In genomic region chr2:55009277-55010055, GRCh38 we compare ENCODE assay signal across 8 cellular contexts. TPM values are rescaled to one million over a fixed set of nuclear protein-coding genes. Genes with fewer than 3 reads are reported as not detected.
DNase-seq lines count a peak whose midpoint lies in the region; ATAC-seq and TF ChIP-seq lines count a peak whose summit lies in the region.

No MANE protein-coding gene starts in this region.

- no peaks in the 10 kb centered on the region for H3K27me3 Mint-ChIP-seq in activated CD4-positive, alpha-beta memory T cell treated with anti-CD3 and anti-CD28 coated beads for 36 hours
- H3K27me3 Mint-ChIP-seq in memory B cell = no peaks in the 10 kb centered on the region

- ATAC-seq in GM21423 (IDR thresholded peaks at IDR 0.05; ENCODE audit: unreplicated experiment) (peak; percentile 14), memory B cell (ENCODE audit: low read depth) (peak; percentile 21)

- H3K79me2 ChIP-seq in ACC112 (ENCODE audit: control insufficient read depth, insufficient read depth, low read length, unreplicated experiment) = peaks cover 99% of the 10 kb centered on the region

- H3K36me3 Mint-ChIP-seq in activated CD4-positive, alpha-beta memory T cell treated with anti-CD3 and anti-CD28 coated beads for 36 hours = no peaks in the 10 kb centered on the region
- no peaks in the 10 kb centered on the region for H3K36me3 Mint-ChIP-seq in memory B cell

- H3K36me3 ChIP-seq in ACC112 (ENCODE audit: insufficient read depth, low read length) = no peaks in the 10 kb centered on the region

- no peaks in the 10 kb centered on the region for H3K9me3 Mint-ChIP-seq in activated CD4-positive, alpha-beta memory T cell treated with anti-CD3 and anti-CD28 coated beads for 36 hours
- H3K9me3 Mint-ChIP-seq in memory B cell = no peaks in the 10 kb centered on the region

- peak overlapping the region; percentile 52 for H3K27ac ChIP-seq in ACC112 (ENCODE audit: low read depth, low read length)

- peaks cover 65% of the 10 kb centered on the region for H3K4me1 Mint-ChIP-seq in activated CD4-positive, alpha-beta memory T cell treated with anti-CD3 and anti-CD28 coated beads for 36 hours (ENCODE audit: low read depth)
- peaks cover 41% of the 10 kb centered on the region for H3K4me1 Mint-ChIP-seq in memory B cell

- peak overlapping the region; percentile 65 for H3K27ac Mint-ChIP-seq in activated CD4-positive, alpha-beta memory T cell treated with anti-CD3 and anti-CD28 coated beads for 36 hours
- H3K27ac Mint-ChIP-seq in memory B cell = peak overlapping the region; percentile 84

- no peaks in the 10 kb centered on the region for H3K27me3 ChIP-seq in ACC112 (ENCODE audit: insufficient read depth, low read length)

- no peak for TF ChIP-seq CTCF in GM20000 (IDR thresholded peaks at IDR 0.05; ENCODE audit: extremely low read depth, missing control alignments)

- intact Hi-C loops in activated CD4-positive, alpha-beta memory T cell treated with anti-CD3 and anti-CD28 coated beads for 36 hours (cut with micrococcal nuclease) = loop anchor here (5.0 kb wide), 1 partner anchor 107 kb away; no protein-coding TSS in a partner anchor

- H3K4me1 ChIP-seq in ACC112 (ENCODE audit: control insufficient read depth, insufficient read depth, low read length, unreplicated experiment) = peaks cover 84% of the 10 kb centered on the region

- POLR2A ChIA-PET in activated CD4-positive, alpha-beta memory T cell treated with anti-CD3 and anti-CD28 coated beads for 36 hours (lab: Charles Lee) = no interaction called here

- peak overlapping the region; percentile 81 for H3K4me3 Mint-ChIP-seq in activated CD4-positive, alpha-beta memory T cell treated with anti-CD3 and anti-CD28 coated beads for 36 hours
- H3K4me3 Mint-ChIP-seq in memory B cell = peak overlapping the region; percentile 80

- H3K4me3 ChIP-seq in ACC112 (ENCODE audit: low read depth, low read length) = peak overlapping the region; percentile 72

- H2AFZ ChIP-seq in ACC112 (ENCODE audit: low read length, unreplicated experiment) = no peak overlapping the region

- no peak for DNase-seq in activated CD4-positive, alpha-beta memory T cell treated with anti-CD3 and anti-CD28 coated beads for 36 hours
- no peak for DNase-seq in memory B cell (ENCODE audit: low spot score in 2 of 2)
- no peak for DNase-seq in GM20000 (ENCODE audit: low spot score)
- no peak for DNase-seq in UCSD-AML1 (lab: John Stamatoyannopoulos, UW; ENCODE audit: unreplicated experiment)
- DNase-seq in NCI-H524 (lab: John Stamatoyannopoulos, UW) = no peak
- no peak for DNase-seq in GF-D8 (lab: John Stamatoyannopoulos, UW)

- CTCF ChIA-PET in activated CD4-positive, alpha-beta memory T cell treated with anti-CD3 and anti-CD28 coated beads for 36 hours (lab: Charles Lee) = interaction anchor here (0.6 to 12.6 kb wide), 4 partner anchors 92 to 171 kb away, joined by 3 to 79 read pairs (median 4); no protein-coding TSS in a partner anchor

RNA-seq across cellular contexts. Expression of gene RTN4, which starts 40.8 kb away (rescaled TPM):
- total RNA-seq in activated CD4-positive, alpha-beta memory T cell treated with anti-CD3 and anti-CD28 coated beads for 36 hours = 10 to 100 TPM; 96.7 to 97.5 TPM
